ENCODE assay signal across 10 cellular contexts in genomic region chr19:49879243-49879960, GRCh38. TPM values are rescaled to one million over a fixed set of nuclear protein-coding genes. Genes with fewer than 3 reads are reported as not detected.
DNase-seq lines count a peak whose midpoint lies in the region; ATAC-seq and TF ChIP-seq lines count a peak whose summit lies in the region.
"Had no signal": no experiment of that assay in that cellular context is flagged by ENCODE, and none has a peak within 500 bp of the region (broad histone marks: within the 10 kb centered on the region; RNA-seq: fewer than 3 reads in every experiment).

No MANE protein-coding gene starts in this region.

- H3K4me1 Mint-ChIP-seq in activated CD4-positive, alpha-beta T cell treated with anti-CD3 and anti-CD28 coated beads for 36 hours, result peaks cover 24% of the 10 kb centered on the region
- H3K4me1 Mint-ChIP-seq in activated naive CD8-positive, alpha-beta T cell treated with anti-CD3 and anti-CD28 coated beads, Interleukin-2, amount 50 U/mL, for 24 hours, result peaks cover 27% of the 10 kb centered on the region
- peaks cover 12% of the 10 kb centered on the region for H3K4me1 Mint-ChIP-seq in progenitor cell of endocrine pancreas (ENCODE audit: low read depth)

- H3K4me3 Mint-ChIP-seq in activated CD4-positive, alpha-beta T cell treated with anti-CD3 and anti-CD28 coated beads for 36 hours, result no peak overlapping the region
- H3K4me3 Mint-ChIP-seq in activated naive CD8-positive, alpha-beta T cell treated with anti-CD3 and anti-CD28 coated beads, Interleukin-2, amount 50 U/mL, for 24 hours, result no peak overlapping the region
- peak overlapping the region; percentile 29 for H3K4me3 Mint-ChIP-seq in progenitor cell of endocrine pancreas (ENCODE audit: low read depth)
- H3K4me3 Mint-ChIP-seq: natural killer cell treated with Interleukin-12 subunit alpha and Interleukin-12 subunit beta and Interleukin-15 and Interleukin-18, amount 100 ng/mL, for 72 hours had no signal

- peak; percentile 31 for DNase-seq in activated CD4-positive, alpha-beta T cell treated with anti-CD3 and anti-CD28 coated beads for 36 hours
- no peak for DNase-seq in activated CD4-positive, alpha-beta T cell treated with anti-CD3 and anti-CD28 coated beads for 1 hour
- DNase-seq in NOMO-1 treated with dmso at 0.1 percent for 144 hours (lab: John Stamatoyannopoulos, UW; ENCODE audit: unreplicated experiment) (peak; percentile 9), progenitor cell of endocrine pancreas (ENCODE audit: low spot score, unreplicated experiment) (no peak), GM20000 (ENCODE audit: low spot score) (no peak)
- DNase-seq in activated naive CD8-positive, alpha-beta T cell treated with anti-CD3 and anti-CD28 coated beads, Interleukin-2, amount 50 U/mL, for 24 hours, result no peak
- DNase-seq: NCI-H524 had no signal

- no peaks in the 10 kb centered on the region for H3K9me3 Mint-ChIP-seq in activated CD4-positive, alpha-beta T cell treated with anti-CD3 and anti-CD28 coated beads for 36 hours (ENCODE audit: low read depth)
- H3K9me3 Mint-ChIP-seq in activated naive CD8-positive, alpha-beta T cell treated with anti-CD3 and anti-CD28 coated beads, Interleukin-2, amount 50 U/mL, for 24 hours, result no peaks in the 10 kb centered on the region
- H3K9me3 Mint-ChIP-seq in progenitor cell of endocrine pancreas (ENCODE audit: low read depth), result no peaks in the 10 kb centered on the region
- H3K9me3 Mint-ChIP-seq: natural killer cell treated with Interleukin-12 subunit alpha and Interleukin-12 subunit beta and Interleukin-15 and Interleukin-18, amount 100 ng/mL, for 72 hours had no signal

- no peak for ATAC-seq in activated CD4-positive, alpha-beta T cell treated with anti-CD3 and anti-CD28 coated beads for 36 hours
- ATAC-seq in activated naive CD8-positive, alpha-beta T cell treated with anti-CD3 and anti-CD28 coated beads, Interleukin-2, amount 50 U/mL, for 24 hours, result no peak
- no peak for ATAC-seq in HG02970 (IDR thresholded peaks at IDR 0.05; ENCODE audit: low FRiP score, unreplicated experiment)
- no peak for ATAC-seq in HG02840 (IDR thresholded peaks at IDR 0.05; ENCODE audit: low FRiP score, unreplicated experiment)
- ATAC-seq: natural killer cell treated with Interleukin-12 subunit alpha and Interleukin-12 subunit beta and Interleukin-15 and Interleukin-18, amount 100 ng/mL, for 72 hours had no signal

- POLR2A ChIA-PET in activated CD4-positive, alpha-beta T cell treated with anti-CD3 and anti-CD28 coated beads for 36 hours (lab: Charles Lee), result no interaction called here

- peaks cover 42% of the 10 kb centered on the region for H3K36me3 Mint-ChIP-seq in activated CD4-positive, alpha-beta T cell treated with anti-CD3 and anti-CD28 coated beads for 36 hours (ENCODE audit: low read depth)
- H3K36me3 Mint-ChIP-seq in activated naive CD8-positive, alpha-beta T cell treated with anti-CD3 and anti-CD28 coated beads, Interleukin-2, amount 50 U/mL, for 24 hours (ENCODE audit: low read depth), result peaks cover 20% of the 10 kb centered on the region
- H3K36me3 Mint-ChIP-seq in progenitor cell of endocrine pancreas (ENCODE audit: insufficient read depth), result peaks cover 22% of the 10 kb centered on the region
- H3K36me3 Mint-ChIP-seq: natural killer cell treated with Interleukin-12 subunit alpha and Interleukin-12 subunit beta and Interleukin-15 and Interleukin-18, amount 100 ng/mL, for 72 hours had no signal

- CTCF ChIA-PET in activated CD4-positive, alpha-beta T cell treated with anti-CD3 and anti-CD28 coated beads for 36 hours (lab: Charles Lee), result interaction anchor here (0.8 kb wide), 1 partner anchor 50 kb away, joined by 3 read pairs; the partner anchor contains the start of gene NUP62

- intact Hi-C loops in activated CD4-positive, alpha-beta T cell treated with anti-CD3 and anti-CD28 coated beads for 36 hours (cut with DNase I, micrococcal nuclease), result loop anchor here in 1 of 2 experiments (2.0 to 5.0 kb wide), 5 partner anchors 108 to 1517 kb away; partner anchors contain the start of genes NUCB1, SYNGR4 and TMEM143

- no peak for TF ChIP-seq CTCF in progenitor cell of endocrine pancreas (IDR thresholded peaks at IDR 0.05; ENCODE audit: unreplicated experiment)
- TF ChIP-seq CTCF in GM20000 (IDR thresholded peaks at IDR 0.05; ENCODE audit: extremely low read depth, missing control alignments), result no peak

- no peaks in the 10 kb centered on the region for H3K27me3 Mint-ChIP-seq in activated CD4-positive, alpha-beta T cell treated with anti-CD3 and anti-CD28 coated beads for 36 hours
- H3K27me3 Mint-ChIP-seq in activated naive CD8-positive, alpha-beta T cell treated with anti-CD3 and anti-CD28 coated beads, Interleukin-2, amount 50 U/mL, for 24 hours, result no peaks in the 10 kb centered on the region
- H3K27me3 Mint-ChIP-seq in progenitor cell of endocrine pancreas, result no peaks in the 10 kb centered on the region
- H3K27me3 Mint-ChIP-seq: natural killer cell treated with Interleukin-12 subunit alpha and Interleukin-12 subunit beta and Interleukin-15 and Interleukin-18, amount 100 ng/mL, for 72 hours had no signal

- no peak overlapping the region for H3K27ac Mint-ChIP-seq in activated CD4-positive, alpha-beta T cell treated with anti-CD3 and anti-CD28 coated beads for 36 hours
- peak overlapping the region; percentile 31 for H3K27ac Mint-ChIP-seq in activated naive CD8-positive, alpha-beta T cell treated with anti-CD3 and anti-CD28 coated beads, Interleukin-2, amount 50 U/mL, for 24 hours
- H3K27ac Mint-ChIP-seq in progenitor cell of endocrine pancreas, result no peak overlapping the region
- H3K27ac Mint-ChIP-seq: natural killer cell treated with Interleukin-12 subunit alpha and Interleukin-12 subunit beta and Interleukin-15 and Interleukin-18, amount 100 ng/mL, for 72 hours had no signal

RNA-seq across cellular contexts. Expression of gene TBC1D17, which starts 1.9 kb away (rescaled TPM):
- 10 to 100 TPM; 29.1 to 29.6 TPM for total RNA-seq in activated CD4-positive, alpha-beta T cell treated with anti-CD3 and anti-CD28 coated beads for 36 hours
- total RNA-seq in progenitor cell of endocrine pancreas, result 44.6 and 45.4 TPM in 2 replicates

RNA-seq across cellular contexts. Expression of gene AKT1S1, which starts 2.2 kb away (rescaled TPM):
- total RNA-seq in activated CD4-positive, alpha-beta T cell treated with anti-CD3 and anti-CD28 coated beads for 36 hours, result 10 to 100 TPM; 16.1 to 20.3 TPM
- 41.5 and 48.8 TPM in 2 replicates for total RNA-seq in progenitor cell of endocrine pancreas

RNA-seq across cellular contexts. Expression of gene PNKP, which starts 12.0 kb away (rescaled TPM):
- 10 to 100 TPM; 59.5 to 65.7 TPM for total RNA-seq in activated CD4-positive, alpha-beta T cell treated with anti-CD3 and anti-CD28 coated beads for 36 hours
- 137 and 144 TPM in 2 replicates for total RNA-seq in progenitor cell of endocrine pancreas

RNA-seq across cellular contexts. Expression of gene IL4I1, which starts 17.3 kb away (rescaled TPM):
- total RNA-seq in activated CD4-positive, alpha-beta T cell treated with anti-CD3 and anti-CD28 coated beads for 36 hours, result 10 to 100 TPM; 21.2 to 22.2 TPM
- 0.24 and 0.40 TPM in 2 replicates for total RNA-seq in progenitor cell of endocrine pancreas

RNA-seq across cellular contexts. Expression of gene PTOV1, which starts 28.4 kb away (rescaled TPM):
- total RNA-seq in activated CD4-positive, alpha-beta T cell treated with anti-CD3 and anti-CD28 coated beads for 36 hours, result 100 to 1,000 TPM in 1 of 2 experiments, 10 to 100 TPM in 1; 76.9 to 104 TPM
- total RNA-seq in progenitor cell of endocrine pancreas, result 518 and 564 TPM in 2 replicates

Comparison
In these comparisons a context has a peak if more than half of its experiments do, and no peak if none do; other contexts are left out.
1. DNase-seq: peak in activated CD4-positive, alpha-beta T cell treated with anti-CD3 and anti-CD28 coated beads for 36 hours (single experiment) and NOMO-1 treated with dmso at 0.1 percent for 144 hours (single experiment); none in activated CD4-positive, alpha-beta T cell treated with anti-CD3 and anti-CD28 coated beads for 1 hour (single experiment), activated naive CD8-positive, alpha-beta T cell treated with anti-CD3 and anti-CD28 coated beads, Interleukin-2, amount 50 U/mL, for 24 hours (single experiment), progenitor cell of endocrine pancreas (single experiment) and GM20000 (single experiment).